15 cellular contexts compared by ENCODE assay signal in genomic region chr1:164586619-164587018, GRCh38. TPM values are rescaled to one million over a fixed set of nuclear protein-coding genes. Genes with fewer than 3 reads are reported as not detected.
"Had no signal": no experiment of that assay in that cellular context is flagged by ENCODE, and none has a peak within 500 bp of the region (broad histone marks: within the 10 kb centered on the region; RNA-seq: fewer than 3 reads in every experiment).

No MANE protein-coding gene starts in this region.

- H3K4me3 Mint-ChIP-seq: activated B cell treated with CpG ODN at 0.5 μM for 24 hours; activated CD4-positive, alpha-beta T cell treated with anti-CD3 and anti-CD28 coated beads, Interleukin-2, amount 10 ng/mL, durations not matched to agents 7 days and 5 days; activated naive CD4-positive, alpha-beta T cell treated with anti-CD3 and anti-CD28 coated beads for 36 hours; activated T-helper 17 cell treated with anti-CD3 and anti-CD28 coated beads, Interleukin-2, amount 50 U/mL, for 72 hours; stimulated activated memory B cell treated with anti-CD40 and anti-IgM and Interleukin-4, amounts not matched to agents 10 μg/mL and 1 μg/mL and 100 μg/mL, for 72 hours; T-cell had no signal

- H3K36me3 ChIP-seq: cardiac muscle cell had no signal

- H3K27ac Mint-ChIP-seq: activated B cell treated with CpG ODN at 0.5 μM for 24 hours; activated CD4-positive, alpha-beta T cell treated with anti-CD3 and anti-CD28 coated beads, Interleukin-2, amount 10 ng/mL, durations not matched to agents 7 days and 5 days; activated naive CD4-positive, alpha-beta T cell treated with anti-CD3 and anti-CD28 coated beads for 36 hours; activated T-helper 17 cell treated with anti-CD3 and anti-CD28 coated beads, Interleukin-2, amount 50 U/mL, for 72 hours; stimulated activated memory B cell treated with anti-CD40 and anti-IgM and Interleukin-4, amounts not matched to agents 10 μg/mL and 1 μg/mL and 100 μg/mL, for 72 hours; T-cell had no signal

- H3K27me3 Mint-ChIP-seq: stimulated activated memory B cell treated with anti-CD40 and anti-IgM and Interleukin-4, amounts not matched to agents 10 μg/mL and 1 μg/mL and 100 μg/mL, for 72 hours had no signal

- H3K4me2 ChIP-seq: smooth muscle cell had no signal

- DNase-seq: activated B cell treated with CpG ODN at 0.5 μM for 24 hours; activated CD4-positive, alpha-beta T cell treated with anti-CD3 and anti-CD28 coated beads, Interleukin-2, amount 10 ng/mL, durations not matched to agents 7 days and 5 days; activated naive CD4-positive, alpha-beta T cell treated with anti-CD3 and anti-CD28 coated beads for 36 hours; activated T-cell treated with anti-CD3 and anti-CD28 coated beads for 4 hours; kidney; mesendoderm; posterior cingulate gyrus; right cardiac atrium; T-cell; trophoblast cell had no signal

- H3K36me3 Mint-ChIP-seq: stimulated activated memory B cell treated with anti-CD40 and anti-IgM and Interleukin-4, amounts not matched to agents 10 μg/mL and 1 μg/mL and 100 μg/mL, for 72 hours; T-cell had no signal

- H3K4me1 Mint-ChIP-seq: activated B cell treated with CpG ODN at 0.5 μM for 24 hours; activated CD4-positive, alpha-beta T cell treated with anti-CD3 and anti-CD28 coated beads, Interleukin-2, amount 10 ng/mL, durations not matched to agents 7 days and 5 days; activated T-helper 17 cell treated with anti-CD3 and anti-CD28 coated beads, Interleukin-2, amount 50 U/mL, for 72 hours; stimulated activated memory B cell treated with anti-CD40 and anti-IgM and Interleukin-4, amounts not matched to agents 10 μg/mL and 1 μg/mL and 100 μg/mL, for 72 hours; T-cell had no signal

- H3K9me3 Mint-ChIP-seq: activated B cell treated with CpG ODN at 0.5 μM for 24 hours; activated CD4-positive, alpha-beta T cell treated with anti-CD3 and anti-CD28 coated beads, Interleukin-2, amount 10 ng/mL, durations not matched to agents 7 days and 5 days; activated naive CD4-positive, alpha-beta T cell treated with anti-CD3 and anti-CD28 coated beads for 36 hours; stimulated activated memory B cell treated with anti-CD40 and anti-IgM and Interleukin-4, amounts not matched to agents 10 μg/mL and 1 μg/mL and 100 μg/mL, for 72 hours; T-cell had no signal

- ATAC-seq: activated T-helper 17 cell treated with anti-CD3 and anti-CD28 coated beads, Interleukin-2, amount 50 U/mL, for 72 hours; right cardiac atrium; stimulated activated memory B cell treated with anti-CD40 and anti-IgM and Interleukin-4, amounts not matched to agents 10 μg/mL and 1 μg/mL and 100 μg/mL, for 72 hours; T-cell had no signal

- H3K27me3 ChIP-seq: cardiac muscle cell had no signal

- H3K4me3 ChIP-seq: cardiac muscle cell, smooth muscle cell had no signal

RNA-seq across cellular contexts. Expression of gene PBX1, which starts 27.6 kb away (rescaled TPM):
- total RNA-seq: activated B cell treated with CpG ODN at 0.5 μM for 24 hours; activated CD8-positive, alpha-beta memory T cell treated with anti-CD3 and anti-CD28 coated beads for 36 hours had no signal
